Comparison of ENCODE assay signal across 1 cellular context in the genomic region with DNA sequence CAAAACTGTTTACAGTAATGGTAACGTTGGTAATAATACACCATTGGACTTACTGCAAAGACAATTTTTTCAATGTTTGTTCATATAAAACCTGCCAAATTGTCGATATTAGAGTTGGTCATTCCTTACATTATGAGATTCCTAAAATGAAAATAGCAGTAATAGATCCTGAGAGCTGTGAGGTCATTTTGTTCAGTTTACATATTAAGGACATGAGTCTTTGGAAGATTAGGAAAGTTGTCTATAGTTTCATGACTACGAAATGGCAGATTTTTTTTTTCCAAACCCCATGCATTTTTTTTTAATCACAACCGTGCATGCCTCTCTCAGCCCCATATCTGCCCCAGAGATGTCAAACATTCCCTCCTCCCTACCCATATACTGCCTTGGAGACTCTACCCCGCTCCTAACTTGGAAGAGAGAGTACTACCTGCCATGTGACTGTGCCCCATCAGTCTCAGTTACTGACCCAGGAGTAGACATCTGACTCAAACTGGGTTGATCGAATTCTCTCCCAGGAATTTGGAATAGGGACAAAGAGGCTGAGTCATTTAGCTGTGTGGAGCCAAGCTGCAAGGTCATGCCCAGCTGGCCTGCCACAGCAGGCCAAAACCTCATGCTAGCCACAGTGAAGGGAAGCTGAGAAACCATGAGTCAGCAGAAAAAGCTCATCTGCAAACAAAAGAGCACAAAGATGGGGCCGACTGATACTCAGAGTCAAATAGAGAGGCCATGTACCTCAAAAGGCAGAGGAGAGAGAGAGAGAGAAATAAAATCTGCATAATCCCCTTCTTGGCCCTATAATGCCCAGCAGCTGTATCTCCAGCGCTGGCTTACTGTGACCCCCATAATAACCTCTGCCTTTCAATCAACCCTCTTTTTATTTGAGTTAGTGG.
TF ChIP-seq lines count a peak whose summit lies in the region.

No MANE protein-coding gene starts in this region.

TF ChIP-seq in K562, 482 proteins besides CTCF, POLR2A, EP300 and RAD21 (continued from another document and continues in another):
- no peak for TF ChIP-seq DEAF1 (CRISPR knock-in tag; IDR thresholded peaks at IDR 0.05)
- TF ChIP-seq, protein P1, sequence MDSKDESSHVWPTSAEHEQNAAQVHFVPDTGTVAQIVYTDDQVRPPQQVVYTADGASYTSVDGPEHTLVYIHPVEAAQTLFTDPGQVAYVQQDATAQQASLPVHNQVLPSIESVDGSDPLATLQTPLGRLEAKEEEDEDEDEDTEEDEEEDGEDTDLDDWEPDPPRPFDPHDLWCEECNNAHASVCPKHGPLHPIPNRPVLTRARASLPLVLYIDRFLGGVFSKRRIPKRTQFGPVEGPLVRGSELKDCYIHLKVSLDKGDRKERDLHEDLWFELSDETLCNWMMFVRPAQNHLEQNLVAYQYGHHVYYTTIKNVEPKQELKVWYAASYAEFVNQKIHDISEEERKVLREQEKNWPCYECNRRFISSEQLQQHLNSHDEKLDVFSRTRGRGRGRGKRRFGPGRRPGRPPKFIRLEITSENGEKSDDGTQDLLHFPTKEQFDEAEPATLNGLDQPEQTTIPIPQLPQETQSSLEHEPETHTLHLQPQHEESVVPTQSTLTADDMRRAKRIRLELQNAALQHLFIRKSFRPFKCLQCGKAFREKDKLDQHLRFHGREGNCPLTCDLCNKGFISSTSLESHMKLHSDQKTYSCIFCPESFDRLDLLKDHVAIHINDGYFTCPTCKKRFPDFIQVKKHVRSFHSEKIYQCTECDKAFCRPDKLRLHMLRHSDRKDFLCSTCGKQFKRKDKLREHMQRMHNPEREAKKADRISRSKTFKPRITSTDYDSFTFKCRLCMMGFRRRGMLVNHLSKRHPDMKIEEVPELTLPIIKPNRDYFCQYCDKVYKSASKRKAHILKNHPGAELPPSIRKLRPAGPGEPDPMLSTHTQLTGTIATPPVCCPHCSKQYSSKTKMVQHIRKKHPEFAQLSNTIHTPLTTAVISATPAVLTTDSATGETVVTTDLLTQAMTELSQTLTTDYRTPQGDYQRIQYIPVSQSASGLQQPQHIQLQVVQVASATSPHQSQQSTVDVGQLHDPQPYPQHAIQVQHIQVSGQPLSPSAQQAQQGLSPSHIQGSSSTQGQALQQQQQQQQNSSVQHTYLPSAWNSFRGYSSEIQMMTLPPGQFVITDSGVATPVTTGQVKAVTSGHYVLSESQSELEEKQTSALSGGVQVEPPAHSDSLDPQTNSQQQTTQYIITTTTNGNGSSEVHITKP (IDR thresholded peaks at IDR 0.05; ENCODE audit: partially characterized antibody) = peak; percentile 21
- no peak for TF ChIP-seq THAP12 (CRISPR knock-in tag; IDR thresholded peaks at IDR 0.05)
- TF ChIP-seq FOXM1 (IDR thresholded peaks at IDR 0.05; ENCODE audit: low read depth) = peak; percentile 22
- TF ChIP-seq FOXM1 (CRISPR knock-in tag; IDR thresholded peaks at IDR 0.05; ENCODE audit: low read depth) = no peak
- TF ChIP-seq HMG20B (CRISPR knock-in tag; IDR thresholded peaks at IDR 0.05) = no peak
- TF ChIP-seq ZFP91 (CRISPR knock-in tag; IDR thresholded peaks at IDR 0.05) = no peak
- no peak for TF ChIP-seq SMC3 (conservative IDR thresholded peaks at IDR 0.05; ENCODE audit: insufficient read depth, low read depth, low read length)
- peak; percentile 78; the same call in 1 of the 2 replicates for TF ChIP-seq LCOR (CRISPR knock-in tag; IDR thresholded peaks at IDR 0.05)
- no peak for TF ChIP-seq ZNF146 (CRISPR knock-in tag; IDR thresholded peaks at IDR 0.05; ENCODE audit: unreplicated experiment)
- TF ChIP-seq, protein P2, sequence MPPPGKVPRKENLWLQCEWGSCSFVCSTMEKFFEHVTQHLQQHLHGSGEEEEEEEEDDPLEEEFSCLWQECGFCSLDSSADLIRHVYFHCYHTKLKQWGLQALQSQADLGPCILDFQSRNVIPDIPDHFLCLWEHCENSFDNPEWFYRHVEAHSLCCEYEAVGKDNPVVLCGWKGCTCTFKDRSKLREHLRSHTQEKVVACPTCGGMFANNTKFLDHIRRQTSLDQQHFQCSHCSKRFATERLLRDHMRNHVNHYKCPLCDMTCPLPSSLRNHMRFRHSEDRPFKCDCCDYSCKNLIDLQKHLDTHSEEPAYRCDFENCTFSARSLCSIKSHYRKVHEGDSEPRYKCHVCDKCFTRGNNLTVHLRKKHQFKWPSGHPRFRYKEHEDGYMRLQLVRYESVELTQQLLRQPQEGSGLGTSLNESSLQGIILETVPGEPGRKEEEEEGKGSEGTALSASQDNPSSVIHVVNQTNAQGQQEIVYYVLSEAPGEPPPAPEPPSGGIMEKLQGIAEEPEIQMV (tag; conservative IDR thresholded peaks at IDR 0.05; ENCODE audit: low read depth) = peak; percentile 45; the same call in 1 of the 2 replicates
- TF ChIP-seq SRSF3 (IDR thresholded peaks at IDR 0.05; ENCODE audit: insufficient read depth, low read length) = no peak
- no peak for TF ChIP-seq SRSF9 (IDR thresholded peaks at IDR 0.05; ENCODE audit: borderline replicate concordance, low read depth, low read length)
- TF ChIP-seq NBN (IDR thresholded peaks at IDR 0.05; ENCODE audit: low read depth) = peak; percentile 86; the same call in 1 of the 2 replicates
- TF ChIP-seq PTTG1 (tag; IDR thresholded peaks at IDR 0.05; ENCODE audit: low read depth) = no peak
- TF ChIP-seq NCOA4 (IDR thresholded peaks at IDR 0.05; ENCODE audit: partially characterized antibody) = no peak
- peak; percentile 47; the same call in 1 of the 2 replicates for TF ChIP-seq ZSCAN32 (CRISPR knock-in tag; IDR thresholded peaks at IDR 0.05)
- TF ChIP-seq U2AF1 (optimal IDR thresholded peaks at IDR 0.05; ENCODE audit: low read depth, low read length) = no peak
- no peak for TF ChIP-seq PATZ1 (CRISPR knock-in tag; IDR thresholded peaks at IDR 0.05; ENCODE audit: borderline replicate concordance)
- no peak for TF ChIP-seq ETV6 (IDR thresholded peaks at IDR 0.05; ENCODE audit: borderline replicate concordance in 1 of 2, low read depth in 2 of 2, low read length in 1 of 2)
- no peak for TF ChIP-seq ETV6 (CRISPR knock-in tag; IDR thresholded peaks at IDR 0.05; ENCODE audit: borderline replicate concordance)
- no peak for TF ChIP-seq ZBTB40 (IDR thresholded peaks at IDR 0.05)
- TF ChIP-seq ZBTB40 (CRISPR knock-in tag; IDR thresholded peaks at IDR 0.05) = no peak
- TF ChIP-seq BCOR (IDR thresholded peaks at IDR 0.05) = peak; percentile 29; the same call in 1 of the 2 replicates
- TF ChIP-seq CXXC5 (CRISPR knock-in tag; IDR thresholded peaks at IDR 0.05) = peak; percentile 74
- no peak for TF ChIP-seq HMG20A (CRISPR knock-in tag; conservative IDR thresholded peaks at IDR 0.05)
- TF ChIP-seq MYC (IDR thresholded peaks at IDR 0.05; ENCODE audit: low read depth, low read length) = peak; percentile 80; the same call in 1 of the 2 replicates
- no peak for TF ChIP-seq MYC (CRISPR knock-in tag; IDR thresholded peaks at IDR 0.05; ENCODE audit: borderline replicate concordance, low read depth)
